16 cellular contexts compared by ENCODE assay signal in the genomic region with DNA sequence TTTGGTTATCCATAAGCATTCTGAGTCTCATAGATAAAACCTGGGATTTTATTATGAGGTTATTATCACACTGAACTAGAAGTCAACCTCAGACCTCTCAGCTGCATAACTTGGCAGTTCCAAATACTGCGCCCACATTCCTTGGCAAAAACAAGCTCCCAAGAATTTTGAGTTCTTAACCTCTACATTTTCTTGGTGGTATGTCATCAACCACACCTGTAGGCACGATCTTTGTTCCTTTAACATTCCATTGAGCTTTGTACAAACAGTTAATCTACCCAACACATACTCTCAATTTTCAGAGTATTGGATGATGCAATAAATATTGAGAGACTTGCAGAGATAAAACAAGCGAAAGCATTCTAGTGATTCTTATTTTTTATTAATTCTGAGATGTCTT.
DNase-seq lines count a peak whose midpoint lies in the region; ATAC-seq, FAIRE-seq and TF ChIP-seq lines count a peak whose summit lies in the region.
"Had no signal": no experiment of that assay in that cellular context is flagged by ENCODE, and none has a peak within 500 bp of the region (broad histone marks: within the 10 kb centered on the region; RNA-seq: fewer than 3 reads in every experiment).

No MANE protein-coding gene starts in this region.

- H3K27me3 ChIP-seq in mammary epithelial cell (ENCODE audit: insufficient read depth, low read length) = no peaks in the 10 kb centered on the region
- H3K27me3 ChIP-seq in lung (ENCODE audit: control insufficient read depth, insufficient read depth) = no peaks in the 10 kb centered on the region
- H3K27me3 ChIP-seq: right lobe of liver had no signal

- no peaks in the 10 kb centered on the region for H3K9me3 ChIP-seq in mammary epithelial cell (replicated peaks; ENCODE audit: insufficient read depth, low read length)
- no peaks in the 10 kb centered on the region for H3K9me3 ChIP-seq in lung (ENCODE audit: control insufficient read depth in 2 of 2, insufficient read depth in 1 of 2, low read length in 1 of 2)
- H3K9me3 ChIP-seq: right lobe of liver had no signal

- no peaks in the 10 kb centered on the region for H3K27me3 Mint-ChIP-seq in activated naive CD8-positive, alpha-beta T cell treated with anti-CD3 and anti-CD28 coated beads, Interleukin-2, amount 50 U/mL, for 24 hours
- H3K27me3 Mint-ChIP-seq: activated naive CD8-positive, alpha-beta T cell treated with anti-CD3 and anti-CD28 coated beads, Interleukin-2, amount 10 ng/mL, durations not matched to agents 7 days and 5 days; B cell; T-cell had no signal

- dilution Hi-C loops in mammary epithelial cell (cut with HindIII; ENCODE audit: low sequenced_read_pairs) = no loop called here

- H3K27ac Mint-ChIP-seq in activated naive CD8-positive, alpha-beta T cell treated with anti-CD3 and anti-CD28 coated beads, Interleukin-2, amount 50 U/mL, for 24 hours = no peak overlapping the region
- H3K27ac Mint-ChIP-seq: activated CD8-positive, alpha-beta T cell treated with anti-CD3 and anti-CD28 coated beads, Interleukin-2, amount 10 ng/mL, durations not matched to agents 7 days and 5 days; activated naive CD8-positive, alpha-beta T cell treated with anti-CD3 and anti-CD28 coated beads, Interleukin-2, amount 10 ng/mL, durations not matched to agents 7 days and 5 days; B cell; T-cell had no signal

- peak; percentile 100 for DNase-seq in ACHN
- DNase-seq in HTR-8/SVneo (ENCODE audit: insufficient read length, low spot score) = peak; percentile 39
- DNase-seq in mammary epithelial cell = peak; percentile 95
- DNase-seq in lung (ENCODE audit: low spot score) = peak; percentile 51
- DNase-seq in activated naive CD8-positive, alpha-beta T cell treated with anti-CD3 and anti-CD28 coated beads, Interleukin-2, amount 50 U/mL, for 24 hours = no peak
- DNase-seq in NCI-H2196 treated with DMSO at 0.1 percent for 48 hours (lab: John Stamatoyannopoulos, UW; ENCODE audit: unreplicated experiment) = no peak
- DNase-seq in NOMO-1 (lab: John Stamatoyannopoulos, UW; ENCODE audit: unreplicated experiment in 2 of 2) = no peak
- DNase-seq: activated CD8-positive, alpha-beta T cell treated with anti-CD3 and anti-CD28 coated beads, Interleukin-2, amount 10 ng/mL, durations not matched to agents 7 days and 5 days; activated naive CD8-positive, alpha-beta T cell treated with anti-CD3 and anti-CD28 coated beads, Interleukin-2, amount 10 ng/mL, durations not matched to agents 7 days and 5 days; erythroblast; left ventricle myocardium superior; NCI-H2171 treated with DMSO at 0.1 percent for 48 hours; right lobe of liver; T-cell had no signal

- H3K36me3 ChIP-seq in mammary epithelial cell (ENCODE audit: insufficient read depth, low read length) (no peaks in the 10 kb centered on the region), lung (ENCODE audit: control insufficient read depth in 2 of 2, insufficient read depth in 2 of 2, low read length in 2 of 2) (no peaks in the 10 kb centered on the region)
- H3K36me3 ChIP-seq: right lobe of liver had no signal

- H3K36me3 Mint-ChIP-seq in activated naive CD8-positive, alpha-beta T cell treated with anti-CD3 and anti-CD28 coated beads, Interleukin-2, amount 50 U/mL, for 24 hours (ENCODE audit: low read depth) = no peaks in the 10 kb centered on the region
- H3K36me3 Mint-ChIP-seq: activated naive CD8-positive, alpha-beta T cell treated with anti-CD3 and anti-CD28 coated beads, Interleukin-2, amount 10 ng/mL, durations not matched to agents 7 days and 5 days; T-cell had no signal

- no peaks in the 10 kb centered on the region for H3K9me3 Mint-ChIP-seq in activated naive CD8-positive, alpha-beta T cell treated with anti-CD3 and anti-CD28 coated beads, Interleukin-2, amount 50 U/mL, for 24 hours
- H3K9me3 Mint-ChIP-seq: activated naive CD8-positive, alpha-beta T cell treated with anti-CD3 and anti-CD28 coated beads, Interleukin-2, amount 10 ng/mL, durations not matched to agents 7 days and 5 days had no signal

- 0% methylated on average over 3 of the region's 3 CpGs for WGBS in mammary epithelial cell (ENCODE audit: low coverage, missing lambda C conversion rate)
- WGBS in lung, 2 donors = 56 to 76% methylated on average over 3 of the region's 3 CpGs

- peak; percentile 84 for ATAC-seq in lung (ENCODE audit: insufficient read depth, low FRiP score)
- ATAC-seq in GM21717 (IDR thresholded peaks at IDR 0.05; ENCODE audit: unreplicated experiment) = no peak
- no peak for ATAC-seq in activated naive CD8-positive, alpha-beta T cell treated with anti-CD3 and anti-CD28 coated beads, Interleukin-2, amount 50 U/mL, for 24 hours
- ATAC-seq: activated CD8-positive, alpha-beta T cell treated with anti-CD3 and anti-CD28 coated beads, Interleukin-2, amount 10 ng/mL, durations not matched to agents 7 days and 5 days; left ventricle myocardium superior; T-cell had no signal

- H3K4me3 ChIP-seq in mammary epithelial cell (replicated peaks in 1 of 3; ENCODE audit: insufficient read depth in 1 of 3, low read depth in 2 of 3, low read length in 3 of 3) (no peak overlapping the region), lung (no peak overlapping the region)
- H3K4me3 ChIP-seq: right lobe of liver had no signal

- peak overlapping the region; percentile 93 for H3K27ac ChIP-seq in mammary epithelial cell (ENCODE audit: insufficient read depth, low read depth, low read length)
- H3K27ac ChIP-seq in lung (ENCODE audit: low read depth in 1 of 2, low read length in 1 of 2) = no peak overlapping the region
- H3K27ac ChIP-seq: right lobe of liver had no signal

- H3K9ac ChIP-seq in mammary epithelial cell (ENCODE audit: insufficient read depth, low read length) = no peak overlapping the region

- peak; percentile 76 for FAIRE-seq in HTR-8/SVneo (lab: Jason Lieb, UNC)

- no TSS peak for BruUV-seq in mammary epithelial cell (replicated peaks; lab: Mats Ljungman, UMichigan)

- peak overlapping the region; percentile 67 for H3K4me2 ChIP-seq in mammary epithelial cell (ENCODE audit: insufficient read depth, low read depth, low read length)

- CTCF ChIA-PET in mammary epithelial cell (lab: Charles Lee; ENCODE audit: low non-redundant PET) = interaction anchor here (0.7 kb wide), 1 partner anchor 227 kb away, joined by 5 read pairs; no protein-coding TSS in a partner anchor

- H2AFZ ChIP-seq in mammary epithelial cell (ENCODE audit: low read depth, low read length) = no peak overlapping the region

- no peaks in the 10 kb centered on the region for H3K4me1 Mint-ChIP-seq in activated naive CD8-positive, alpha-beta T cell treated with anti-CD3 and anti-CD28 coated beads, Interleukin-2, amount 50 U/mL, for 24 hours
- H3K4me1 Mint-ChIP-seq: activated naive CD8-positive, alpha-beta T cell treated with anti-CD3 and anti-CD28 coated beads, Interleukin-2, amount 10 ng/mL, durations not matched to agents 7 days and 5 days; B cell; T-cell had no signal

- no peak overlapping the region for H3K4me3 Mint-ChIP-seq in activated naive CD8-positive, alpha-beta T cell treated with anti-CD3 and anti-CD28 coated beads, Interleukin-2, amount 50 U/mL, for 24 hours
- H3K4me3 Mint-ChIP-seq: activated CD8-positive, alpha-beta T cell treated with anti-CD3 and anti-CD28 coated beads, Interleukin-2, amount 10 ng/mL, durations not matched to agents 7 days and 5 days; activated naive CD8-positive, alpha-beta T cell treated with anti-CD3 and anti-CD28 coated beads, Interleukin-2, amount 10 ng/mL, durations not matched to agents 7 days and 5 days; B cell; T-cell had no signal

- in situ Hi-C loops in ACHN (cut with HindIII; ENCODE audit: low pct_ligation_motif_present, low pct_unique_long_range_greater_than_20kb, low sequenced_read_pairs) = loop anchor here (25.0 kb wide), 1 partner anchor 374 kb away; a partner anchor contains a TSS
- in situ Hi-C loops in mammary epithelial cell (cut with MboI; ENCODE audit: low sequenced_read_pairs in 2 of 2) = no loop called here

- H4K20me1 ChIP-seq in mammary epithelial cell (ENCODE audit: insufficient read depth, low read length) = no peaks in the 10 kb centered on the region

- no peak for TF ChIP-seq CTCF in mammary epithelial cell (conservative IDR thresholded peaks at IDR 0.05 in 1 of 2, IDR thresholded peaks at IDR 0.05 in 1 of 2; ENCODE audit: extremely low read depth in 1 of 2, insufficient read depth in 1 of 2, low read depth in 1 of 2, low read length in 2 of 2)
- no peak for TF ChIP-seq CTCF in lung (IDR thresholded peaks at IDR 0.05; ENCODE audit: control extremely low read depth, extremely low read depth)

- H3K4me1 ChIP-seq in mammary epithelial cell (ENCODE audit: insufficient read depth, low read length) (peaks cover 55% of the 10 kb centered on the region), lung (ENCODE audit: control insufficient read depth in 2 of 2, insufficient read depth in 2 of 2, low read length in 2 of 2) (peaks cover 0 to 2% of the 10 kb centered on the region in 2 donors)
- H3K4me1 ChIP-seq: right lobe of liver had no signal

- H3K79me2 ChIP-seq in mammary epithelial cell (ENCODE audit: insufficient read depth, low read length) = no peaks in the 10 kb centered on the region

- intact Hi-C loops in mammary epithelial cell (cut with micrococcal nuclease) = loop anchor here (2.0 to 10.0 kb wide), 4 partner anchors 257 to 487 kb away; no protein-coding TSS in a partner anchor

Comparison
In these comparisons a context has a peak if more than half of its experiments do, and no peak if none do; other contexts are left out.
1. DNase-seq: peak in ACHN (single experiment), HTR-8/SVneo (single experiment), mammary epithelial cell (single experiment) and lung (single experiment); none in activated naive CD8-positive, alpha-beta T cell treated with anti-CD3 and anti-CD28 coated beads, Interleukin-2, amount 50 U/mL, for 24 hours (single experiment), NCI-H2196 treated with DMSO at 0.1 percent for 48 hours (single experiment) and NOMO-1 (0 of 2).